8 cellular contexts compared by ENCODE assay signal in the genomic region with DNA sequence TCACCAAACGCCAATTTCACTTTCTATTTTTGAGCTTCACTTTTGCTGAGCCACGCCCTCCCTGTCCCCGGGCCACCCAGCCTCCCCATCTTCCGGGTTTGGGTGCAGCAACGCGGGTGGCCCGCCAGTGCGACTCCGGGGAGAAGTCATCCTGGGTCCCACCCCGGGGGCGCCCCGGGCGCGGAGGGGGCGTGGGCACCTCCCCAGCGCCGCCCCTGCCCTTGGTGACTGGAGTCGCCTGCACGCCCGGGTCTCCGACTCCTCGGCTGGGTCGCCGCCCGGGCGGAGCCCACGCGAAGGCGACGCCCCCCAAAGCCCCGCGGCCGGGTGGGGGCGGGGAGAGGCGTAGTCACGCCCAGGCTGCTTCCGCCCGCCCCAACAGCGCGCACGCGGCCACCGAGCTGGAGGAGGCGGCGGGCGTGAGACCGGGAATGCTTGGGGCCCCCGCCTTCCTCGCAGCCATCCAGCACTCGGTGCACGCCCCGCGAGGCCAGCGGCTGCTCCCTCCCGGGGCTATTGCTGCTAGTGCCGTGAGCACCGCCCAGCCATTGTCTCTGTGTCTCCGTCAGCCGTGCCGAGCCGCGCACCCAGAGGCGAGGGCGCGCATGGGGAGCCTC.
A peak's percentile ranks its signal among the peaks of the same experiment; 100 is the strongest.
DNase-seq lines count a peak whose midpoint lies in the region; ATAC-seq and TF ChIP-seq lines count a peak whose summit lies in the region.

No MANE protein-coding gene starts in this region.

- no peaks in the 10 kb centered on the region for H3K36me3 ChIP-seq in CD8-positive, alpha-beta memory T cell (ENCODE audit: insufficient read depth, low read length)

- H3K9me3 ChIP-seq in CD8-positive, alpha-beta memory T cell (ENCODE audit: low read length): no peaks in the 10 kb centered on the region

- CTCF ChIA-PET in CD8-positive, alpha-beta memory T cell (lab: Charles Lee): interaction anchor here (1.0 to 3.0 kb wide), 10 partner anchors 10 to 174 kb away, joined by 3 to 17 read pairs (median 8); no protein-coding TSS in a partner anchor

- peak; percentile 74 for ATAC-seq in HG02973 (IDR thresholded peaks at IDR 0.05; ENCODE audit: unreplicated experiment)
- ATAC-seq in HG03342 (IDR thresholded peaks at IDR 0.05; ENCODE audit: unreplicated experiment): no peak

- DNase-seq in CD8-positive, alpha-beta memory T cell: peak in 3 of 5 donors; percentile 85 to 96 (median 87)
- peak in 4 of 5 experiments; percentile 70 to 96 (median 78) for DNase-seq in T-helper 2 cell
- peak; percentile 66 for DNase-seq in epithelial cell of esophagus (ENCODE audit: low read depth)
- DNase-seq in HK-2 (ENCODE audit: unreplicated experiment): no peak
- no peak for DNase-seq in HuH-7.5 (ENCODE audit: low spot score)

- H3K4me3 Mint-ChIP-seq in CD8-positive, alpha-beta memory T cell: peak overlapping the region in 2 of 7 donors; percentile 93 to 99

- no peaks in the 10 kb centered on the region for H3K27me3 Mint-ChIP-seq in CD8-positive, alpha-beta memory T cell

- H3K4me1 ChIP-seq in CD8-positive, alpha-beta memory T cell (ENCODE audit: insufficient read depth, low read length): peaks cover 15% of the 10 kb centered on the region

- peak overlapping the region; percentile 83 for H3K4me3 ChIP-seq in CD8-positive, alpha-beta memory T cell (ENCODE audit: low read length)
- H3K4me3 ChIP-seq in epithelial cell of esophagus (ENCODE audit: low read length) (peak overlapping the region; percentile 62), skin epidermis (peak overlapping the region in 6 of 7 experiments; percentile 64 to 80 (median 75))

- peak overlapping the region in 2 of 8 donors; percentile 95 to 99 for H3K27ac Mint-ChIP-seq in CD8-positive, alpha-beta memory T cell

- POLR2A ChIA-PET in CD8-positive, alpha-beta memory T cell (lab: Charles Lee): interaction anchor here (0.6 to 1.4 kb wide), 6 partner anchors 9 to 132 kb away, joined by 3 to 15 read pairs (median 4); no protein-coding TSS in a partner anchor

- no peaks in the 10 kb centered on the region for H3K9me3 Mint-ChIP-seq in CD8-positive, alpha-beta memory T cell

- peak overlapping the region; percentile 73 for H3K27ac ChIP-seq in CD8-positive, alpha-beta memory T cell (ENCODE audit: low read depth, low read length)
- H3K27ac ChIP-seq in skin epidermis: peak overlapping the region in 12 of 21 experiments; percentile 74 to 98 (median 92)

- no peak for TF ChIP-seq CTCF in epithelial cell of esophagus (IDR thresholded peaks at IDR 0.05; ENCODE audit: insufficient read depth, low read depth, low read length, missing control alignments)

- H3K36me3 Mint-ChIP-seq in CD8-positive, alpha-beta memory T cell: peaks cover 0 to 27% (median 0%) of the 10 kb centered on the region in 3 donors

- H3K27me3 ChIP-seq in CD8-positive, alpha-beta memory T cell (ENCODE audit: insufficient read depth, low read length, poor library complexity, severe bottlenecking): no peaks in the 10 kb centered on the region

- H3K4me1 Mint-ChIP-seq in CD8-positive, alpha-beta memory T cell: peaks cover 0 to 36% (median 0%) of the 10 kb centered on the region in 3 donors

Comparison
In these comparisons a context has a peak if more than half of its experiments do, and no peak if none do; other contexts are left out.
1. DNase-seq: peak in CD8-positive, alpha-beta memory T cell (3 of 5), T-helper 2 cell (4 of 5) and epithelial cell of esophagus (single experiment); none in HK-2 (single experiment) and HuH-7.5 (single experiment).
2. Peak in every context shown above with its lines, with median percentiles within 50 percentile points of each other: H3K4me3 ChIP-seq.